Comparison of ENCODE assay signal across 9 cellular contexts in genomic region chr2:317501-318424, GRCh38. TPM values are rescaled to one million over a fixed set of nuclear protein-coding genes. Genes with fewer than 3 reads are reported as not detected.
DNase-seq lines count a peak whose midpoint lies in the region; ATAC-seq and TF ChIP-seq lines count a peak whose summit lies in the region.
"Had no signal": no experiment of that assay in that cellular context is flagged by ENCODE, and none has a peak within 500 bp of the region (broad histone marks: within the 10 kb centered on the region; RNA-seq: fewer than 3 reads in every experiment).

No MANE protein-coding gene starts in this region.

- peaks cover 9% of the 10 kb centered on the region for H3K27me3 Mint-ChIP-seq in activated CD8-positive, alpha-beta memory T cell treated with anti-CD3 and anti-CD28 coated beads, Interleukin-2, amount 10 ng/mL, durations not matched to agents 7 days and 5 days
- H3K27me3 Mint-ChIP-seq: activated B cell treated with CpG ODN at 0.5 μM for 24 hours had no signal

- peaks cover 6% of the 10 kb centered on the region for H3K9me3 Mint-ChIP-seq in activated CD8-positive, alpha-beta memory T cell treated with anti-CD3 and anti-CD28 coated beads, Interleukin-2, amount 10 ng/mL, durations not matched to agents 7 days and 5 days (ENCODE audit: low read depth)
- no peaks in the 10 kb centered on the region for H3K9me3 Mint-ChIP-seq in stimulated activated effector memory CD8-positive, alpha-beta T cell treated with anti-CD3 and anti-CD28 coated beads, Interleukin-12 subunit alpha, Interleukin-12 subunit beta, amount 100 ng/mL, for 72 hours
- H3K9me3 Mint-ChIP-seq: activated B cell treated with CpG ODN at 0.5 μM for 24 hours had no signal

- H3K4me1 ChIP-seq in SJSA1 (replicated peaks) (peaks cover 17% of the 10 kb centered on the region), esophagus muscularis mucosa (no peaks in the 10 kb centered on the region)

- intact Hi-C loops in esophagus muscularis mucosa (cut with DNase I) = no loop called here

- no peak for TF ChIP-seq EP300 in esophagus muscularis mucosa (IDR thresholded peaks at IDR 0.05)

- no peak for TF ChIP-seq POLR2A in esophagus muscularis mucosa (IDR thresholded peaks at IDR 0.05; ENCODE audit: low read depth)

- 77% methylated on average over 27 of the region's 27 CpGs for WGBS in esophagus muscularis mucosa

- H3K4me3 Mint-ChIP-seq in activated CD8-positive, alpha-beta memory T cell treated with anti-CD3 and anti-CD28 coated beads, Interleukin-2, amount 10 ng/mL, durations not matched to agents 7 days and 5 days = peak overlapping the region; percentile 34
- H3K4me3 Mint-ChIP-seq in stimulated activated effector memory CD8-positive, alpha-beta T cell treated with anti-CD3 and anti-CD28 coated beads, Interleukin-12 subunit alpha, Interleukin-12 subunit beta, amount 100 ng/mL, for 72 hours = peak overlapping the region; percentile 61
- H3K4me3 Mint-ChIP-seq: activated B cell treated with CpG ODN at 0.5 μM for 24 hours had no signal

- H3K9me3 ChIP-seq in SJSA1 (replicated peaks) = no peaks in the 10 kb centered on the region
- no peaks in the 10 kb centered on the region for H3K9me3 ChIP-seq in esophagus muscularis mucosa

- H3K36me3 ChIP-seq in SJSA1 (no peaks in the 10 kb centered on the region), esophagus muscularis mucosa (no peaks in the 10 kb centered on the region)

- TF ChIP-seq CTCF in esophagus muscularis mucosa (IDR thresholded peaks at IDR 0.05) = no peak

- ATAC-seq in activated CD8-positive, alpha-beta memory T cell treated with anti-CD3 and anti-CD28 coated beads, Interleukin-2, amount 10 ng/mL, durations not matched to agents 7 days and 5 days = peak; percentile 77
- ATAC-seq in stimulated activated effector memory CD8-positive, alpha-beta T cell treated with anti-CD3 and anti-CD28 coated beads, Interleukin-12 subunit alpha, Interleukin-12 subunit beta, amount 100 ng/mL, for 72 hours = peak; percentile 87
- ATAC-seq in GM18861 (IDR thresholded peaks at IDR 0.05; ENCODE audit: unreplicated experiment) = no peak

- no peaks in the 10 kb centered on the region for H3K36me3 Mint-ChIP-seq in activated CD8-positive, alpha-beta memory T cell treated with anti-CD3 and anti-CD28 coated beads, Interleukin-2, amount 10 ng/mL, durations not matched to agents 7 days and 5 days
- H3K36me3 Mint-ChIP-seq in stimulated activated effector memory CD8-positive, alpha-beta T cell treated with anti-CD3 and anti-CD28 coated beads, Interleukin-12 subunit alpha, Interleukin-12 subunit beta, amount 100 ng/mL, for 72 hours = peaks cover 28% of the 10 kb centered on the region

- H3K4me3 ChIP-seq in SJSA1 = no peak overlapping the region
- H3K4me3 ChIP-seq in esophagus muscularis mucosa = no peak overlapping the region

- peak; percentile 72 for DNase-seq in activated CD8-positive, alpha-beta memory T cell treated with anti-CD3 and anti-CD28 coated beads, Interleukin-2, amount 10 ng/mL, durations not matched to agents 7 days and 5 days
- DNase-seq in activated CD8-positive, alpha-beta memory T cell treated with anti-CD3 and anti-CD28 coated beads, Interleukin-2, amount 50 U/mL, for 4 hours = no peak
- DNase-seq in SJSA1 (ENCODE audit: low read depth in 1 of 2, low spot score in 2 of 2) (peak; percentile 69 to 75), esophagus muscularis mucosa (ENCODE audit: extremely low spot score) (peak; percentile 88), NCI-H2081 treated with DMSO at 0.1 percent for 48 hours (lab: John Stamatoyannopoulos, UW) (no peak), amniotic stem cell (lab: John Stamatoyannopoulos, UW) (no peak)
- peak in 1 of 2 donors; percentile 72 for DNase-seq in stimulated activated effector memory CD8-positive, alpha-beta T cell treated with anti-CD3 and anti-CD28 coated beads, Interleukin-12 subunit alpha, Interleukin-12 subunit beta, amount 100 ng/mL, for 72 hours (ENCODE audit: low spot score in 2 of 2)
- DNase-seq: activated B cell treated with CpG ODN at 0.5 μM for 24 hours had no signal

- H3K27me3 ChIP-seq in SJSA1 (replicated peaks) = no peaks in the 10 kb centered on the region
- H3K27me3 ChIP-seq in esophagus muscularis mucosa = peaks cover 0 to 27% (median 0%) of the 10 kb centered on the region in 4 donors

- CTCF ChIA-PET in activated CD8-positive, alpha-beta memory T cell treated with anti-CD3 and anti-CD28 coated beads, Interleukin-2, amount 10 ng/mL, durations not matched to agents 7 days and 5 days (lab: Charles Lee) = no interaction called here

- peak overlapping the region; percentile 84 for H3K27ac Mint-ChIP-seq in activated CD8-positive, alpha-beta memory T cell treated with anti-CD3 and anti-CD28 coated beads, Interleukin-2, amount 10 ng/mL, durations not matched to agents 7 days and 5 days
- peak overlapping the region; percentile 99 for H3K27ac Mint-ChIP-seq in stimulated activated effector memory CD8-positive, alpha-beta T cell treated with anti-CD3 and anti-CD28 coated beads, Interleukin-12 subunit alpha, Interleukin-12 subunit beta, amount 100 ng/mL, for 72 hours
- H3K27ac Mint-ChIP-seq: activated B cell treated with CpG ODN at 0.5 μM for 24 hours had no signal

- H3K27ac ChIP-seq in SJSA1 (peak overlapping the region; percentile 92), esophagus muscularis mucosa (replicated peaks in 1 of 4) (no peak overlapping the region)

- H3K4me1 Mint-ChIP-seq in activated CD8-positive, alpha-beta memory T cell treated with anti-CD3 and anti-CD28 coated beads, Interleukin-2, amount 10 ng/mL, durations not matched to agents 7 days and 5 days = peaks cover 36% of the 10 kb centered on the region
- peaks cover 30% of the 10 kb centered on the region for H3K4me1 Mint-ChIP-seq in stimulated activated effector memory CD8-positive, alpha-beta T cell treated with anti-CD3 and anti-CD28 coated beads, Interleukin-12 subunit alpha, Interleukin-12 subunit beta, amount 100 ng/mL, for 72 hours
- H3K4me1 Mint-ChIP-seq: activated B cell treated with CpG ODN at 0.5 μM for 24 hours had no signal

RNA-seq across cellular contexts. Expression of gene ALKAL2, which starts 29.9 kb away (rescaled TPM):
- not detected for total RNA-seq in activated CD8-positive, alpha-beta memory T cell treated with anti-CD3 and anti-CD28 coated beads, Interleukin-2, amount 10 ng/mL, durations not matched to agents 7 days and 5 days
- not detected in 2 replicates for total RNA-seq in SJSA1 (2014; rRNA removed; shearing (Covaris generic))
- total RNA-seq in esophagus muscularis mucosa = 10 to 100 TPM in 1 of 4 donors, 1 to 10 TPM in 2, not detected in 1; 1.7 to 11.9 (median 2.3) TPM
- total RNA-seq: activated B cell treated with CpG ODN at 0.5 μM for 24 hours had no signal

RNA-seq across cellular contexts. Expression of gene ACP1, which starts 53.0 kb away (rescaled TPM):
- 100 to 1,000 TPM in 1 of 2 experiments, 10 to 100 TPM in 1; 95.2 to 113 TPM for total RNA-seq in activated CD8-positive, alpha-beta memory T cell treated with anti-CD3 and anti-CD28 coated beads, Interleukin-2, amount 10 ng/mL, durations not matched to agents 7 days and 5 days
- total RNA-seq in SJSA1 (2014; rRNA removed; shearing (Covaris generic)) = 161 and 189 TPM in 2 replicates
- total RNA-seq in esophagus muscularis mucosa = 10 to 100 TPM; 54.0 to 81.5 (median 73.8) TPM

RNA-seq across cellular contexts. Expression of gene SH3YL1, which starts 53.9 kb away (rescaled TPM):
- total RNA-seq in activated CD8-positive, alpha-beta memory T cell treated with anti-CD3 and anti-CD28 coated beads, Interleukin-2, amount 10 ng/mL, durations not matched to agents 7 days and 5 days = 10 to 100 TPM; 14.5 to 17.9 TPM
- 19.0 and 57.6 TPM in 2 replicates for total RNA-seq in SJSA1 (2014; rRNA removed; shearing (Covaris generic))
- 10 to 100 TPM; 15.7 to 20.3 (median 18.2) TPM for total RNA-seq in esophagus muscularis mucosa

Comparison
In these comparisons a context has a peak if more than half of its experiments do, and no peak if none do; other contexts are left out.
1. DNase-seq: peak in activated CD8-positive, alpha-beta memory T cell treated with anti-CD3 and anti-CD28 coated beads, Interleukin-2, amount 10 ng/mL, durations not matched to agents 7 days and 5 days (single experiment), SJSA1 (2 of 2) and esophagus muscularis mucosa (single experiment); none in activated CD8-positive, alpha-beta memory T cell treated with anti-CD3 and anti-CD28 coated beads, Interleukin-2, amount 50 U/mL, for 4 hours (single experiment), NCI-H2081 treated with DMSO at 0.1 percent for 48 hours (single experiment) and amniotic stem cell (single experiment).